In the genomic region with DNA sequence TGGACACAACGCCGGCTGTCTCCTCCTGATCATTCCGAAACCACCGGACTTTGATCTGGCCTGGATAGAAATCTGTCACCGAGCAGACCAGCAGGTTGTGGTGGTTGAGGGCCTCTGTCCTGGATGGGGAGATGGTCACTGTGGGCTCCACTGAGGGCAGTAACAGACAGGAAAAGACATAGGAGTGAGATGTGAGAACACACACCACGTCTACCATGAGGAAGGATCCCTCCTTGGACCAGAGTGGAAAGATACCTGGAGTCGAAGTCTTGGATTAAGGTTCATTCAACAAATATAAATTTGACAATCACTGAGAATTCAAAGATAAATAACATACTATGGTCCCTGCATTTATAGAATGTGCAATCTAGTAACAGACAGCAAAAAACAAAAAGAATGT, we compare ENCODE assay signal across 21 cellular contexts. TPM values are rescaled to one million over a fixed set of nuclear protein-coding genes. Genes with fewer than 3 reads are reported as not detected.
DNase-seq lines count a peak whose midpoint lies in the region; ATAC-seq, FAIRE-seq and TF ChIP-seq lines count a peak whose summit lies in the region.
"Had no signal": no experiment of that assay in that cellular context is flagged by ENCODE, and none has a peak within 500 bp of the region (broad histone marks: within the 10 kb centered on the region; RNA-seq: fewer than 3 reads in every experiment).

No MANE protein-coding gene starts in this region.

- H3K27me3 Mint-ChIP-seq in activated B cell treated with CpG ODN at 0.5 μM for 24 hours (no peaks in the 10 kb centered on the region), memory B cell (no peaks in the 10 kb centered on the region)
- H3K27me3 Mint-ChIP-seq in stimulated activated naive B cell treated with anti-CD40 and anti-IgM and Interleukin-4, amounts not matched to agents 10 μg/mL and 1 μg/mL and 100 μg/mL, for 72 hours = no peaks in the 10 kb centered on the region

- TF ChIP-seq CTCF in activated B cell treated with CpG ODN at 0.5 μM for 24 hours (IDR thresholded peaks at IDR 0.05) = no peak

- ATAC-seq in activated B cell treated with CpG ODN at 0.5 μM for 24 hours (ENCODE audit: low read depth) = no peak
- no peak for ATAC-seq in memory B cell (ENCODE audit: low read depth)
- no peak for ATAC-seq in stimulated activated naive B cell treated with anti-CD40 and anti-IgM and Interleukin-4, amounts not matched to agents 10 μg/mL and 1 μg/mL and 100 μg/mL, for 72 hours (replicated peaks)
- ATAC-seq in GM21526 (IDR thresholded peaks at IDR 0.05; ENCODE audit: low FRiP score, unreplicated experiment) = no peak
- ATAC-seq: A549 had no signal

- DNase-seq in GM12891 (ENCODE audit: insufficient read length, low spot score) = no peak
- no peak for DNase-seq in activated B cell treated with CpG ODN at 0.5 μM for 24 hours
- DNase-seq in memory B cell (ENCODE audit: low spot score in 2 of 2) = no peak
- DNase-seq in stimulated activated naive B cell treated with anti-CD40 and anti-IgM and Interleukin-4, amounts not matched to agents 10 μg/mL and 1 μg/mL and 100 μg/mL, for 72 hours = no peak
- DNase-seq in activated CD8-positive, alpha-beta memory T cell treated with anti-CD3 and anti-CD28 coated beads, Interleukin-2, amount 50 U/mL, for 48 hours = no peak
- DNase-seq in DMS153 treated with DMSO at 0.1 percent for 48 hours (lab: John Stamatoyannopoulos, UW; ENCODE audit: unreplicated experiment) = no peak
- DNase-seq: 8988T; ACHN; AML-193; C1 segment of cervical spinal cord; Calu3; CD4-positive, alpha-beta memory T cell; COR-L47; DND-41; GOT3; HFFc6 had no signal

- H3K36me3 Mint-ChIP-seq in activated B cell treated with CpG ODN at 0.5 μM for 24 hours (ENCODE audit: low read depth) = peaks cover 76% of the 10 kb centered on the region
- peaks cover 62% of the 10 kb centered on the region for H3K36me3 Mint-ChIP-seq in memory B cell
- H3K36me3 Mint-ChIP-seq in stimulated activated naive B cell treated with anti-CD40 and anti-IgM and Interleukin-4, amounts not matched to agents 10 μg/mL and 1 μg/mL and 100 μg/mL, for 72 hours = peaks cover 71 to 92% of the 10 kb centered on the region in 2 donors

- H3K9me3 Mint-ChIP-seq in activated B cell treated with CpG ODN at 0.5 μM for 24 hours (no peaks in the 10 kb centered on the region), memory B cell (no peaks in the 10 kb centered on the region)
- no peaks in the 10 kb centered on the region for H3K9me3 Mint-ChIP-seq in stimulated activated naive B cell treated with anti-CD40 and anti-IgM and Interleukin-4, amounts not matched to agents 10 μg/mL and 1 μg/mL and 100 μg/mL, for 72 hours
- H3K9me3 Mint-ChIP-seq: CD4-positive, alpha-beta memory T cell; HFFc6 had no signal

- H3K27ac Mint-ChIP-seq in activated B cell treated with CpG ODN at 0.5 μM for 24 hours = peak overlapping the region; percentile 93
- H3K27ac Mint-ChIP-seq in memory B cell = peak overlapping the region; percentile 99
- peak overlapping the region; percentile 94 for H3K27ac Mint-ChIP-seq in stimulated activated naive B cell treated with anti-CD40 and anti-IgM and Interleukin-4, amounts not matched to agents 10 μg/mL and 1 μg/mL and 100 μg/mL, for 72 hours
- H3K27ac Mint-ChIP-seq: HFFc6 had no signal

- POLR2A ChIA-PET in activated B cell treated with CpG ODN at 0.5 μM for 24 hours (lab: Charles Lee) = interaction anchor here (0.7 to 3.0 kb wide), 7 partner anchors 23 to 222 kb away, joined by 3 to 64 read pairs (median 34); partner anchors contain the start of genes HLA-DQA1 and HLA-DRA

- peak; percentile 70 for TF ChIP-seq POLR2A in GM12891 (IDR thresholded peaks at IDR 0.05; ENCODE audit: low read depth, low read length)

- intact Hi-C loops in activated B cell treated with CpG ODN at 0.5 μM for 24 hours (cut with micrococcal nuclease) = loop anchor here (10.0 kb wide), 1 partner anchor 137 kb away; no protein-coding TSS in a partner anchor

- H3K4me3 Mint-ChIP-seq in activated B cell treated with CpG ODN at 0.5 μM for 24 hours = peak overlapping the region; percentile 32
- no peak overlapping the region for H3K4me3 Mint-ChIP-seq in memory B cell
- peak overlapping the region; percentile 43 to 76 for H3K4me3 Mint-ChIP-seq in stimulated activated naive B cell treated with anti-CD40 and anti-IgM and Interleukin-4, amounts not matched to agents 10 μg/mL and 1 μg/mL and 100 μg/mL, for 72 hours
- H3K4me3 Mint-ChIP-seq: CD4-positive, alpha-beta memory T cell; HFFc6 had no signal

- H3K4me1 Mint-ChIP-seq in activated B cell treated with CpG ODN at 0.5 μM for 24 hours (peaks cover 65% of the 10 kb centered on the region), memory B cell (peaks cover 58% of the 10 kb centered on the region)
- peaks cover 55 to 90% of the 10 kb centered on the region in 2 donors for H3K4me1 Mint-ChIP-seq in stimulated activated naive B cell treated with anti-CD40 and anti-IgM and Interleukin-4, amounts not matched to agents 10 μg/mL and 1 μg/mL and 100 μg/mL, for 72 hours

- CTCF ChIA-PET in activated B cell treated with CpG ODN at 0.5 μM for 24 hours (lab: Charles Lee) = no interaction called here

- peak; percentile 45 for FAIRE-seq in GM12891 (lab: Jason Lieb, UNC)
- FAIRE-seq: A549, G401.6, H54 had no signal

TF ChIP-seq in GM12891, 5 proteins besides CTCF, POLR2A, EP300 and RAD21:
- no peak for TF ChIP-seq PAX5 (IDR thresholded peaks at IDR 0.05; ENCODE audit: insufficient read depth, low read length, severe bottlenecking)
- no peak for TF ChIP-seq TAF1 (IDR thresholded peaks at IDR 0.05; ENCODE audit: low read depth, low read length)
- TF ChIP-seq SPI1 (IDR thresholded peaks at IDR 0.05; ENCODE audit: low read depth, low read length) = no peak
- peak; percentile 62; the same call in 1 of the 2 replicates for TF ChIP-seq POLR2AphosphoS5 (IDR thresholded peaks at IDR 0.05; ENCODE audit: low read depth, low read length)
- TF ChIP-seq POU2F2 (IDR thresholded peaks at IDR 0.05; ENCODE audit: low read depth, low read length) = peak; percentile 34; the same call in 1 of the 2 replicates

RNA-seq across cellular contexts. Expression of gene HLA-DQB1, which starts 4.4 kb away (rescaled TPM):
- polyA plus RNA-seq in GM12891 (2012; ENCODE audit: low read depth, missing spikeins) = 616 TPM
- 262 and 310 TPM in 2 replicates for total RNA-seq in activated B cell treated with CpG ODN at 0.5 μM for 24 hours
- total RNA-seq: HFFc6 had no signal
- polyA plus RNA-seq: A549, BJ had no signal

RNA-seq across cellular contexts. Expression of gene HLA-DQA1, which starts 24.9 kb away (rescaled TPM):
- 1,375 TPM for polyA plus RNA-seq in GM12891 (2012; ENCODE audit: low read depth, missing spikeins)
- total RNA-seq in activated B cell treated with CpG ODN at 0.5 μM for 24 hours = 628 and 664 TPM in 2 replicates
- total RNA-seq: HFFc6 had no signal
- polyA plus RNA-seq: A549, BJ had no signal
